18 cellular contexts compared by ENCODE assay signal in the genomic region with DNA sequence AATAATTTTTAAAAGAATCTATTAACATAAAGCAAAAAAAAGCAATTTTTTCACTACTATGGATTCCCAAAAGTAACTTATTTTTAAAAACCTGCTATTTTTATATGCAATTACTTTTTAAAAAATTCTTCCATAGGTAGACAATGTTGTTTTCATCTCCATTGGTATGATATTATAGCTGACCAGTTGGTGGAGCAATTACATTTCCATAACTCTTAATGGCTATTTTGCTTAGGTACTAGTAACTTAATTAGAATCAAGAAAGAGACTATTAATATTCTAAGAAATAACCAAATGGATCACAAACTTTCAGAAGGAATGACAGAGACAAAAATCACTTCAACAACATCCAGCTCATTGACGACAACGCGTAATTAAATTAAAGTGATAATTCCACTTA.
DNase-seq lines count a peak whose midpoint lies in the region; ATAC-seq and TF ChIP-seq lines count a peak whose summit lies in the region.
"Had no signal": no experiment of that assay in that cellular context is flagged by ENCODE, and none has a peak within 500 bp of the region (broad histone marks: within the 10 kb centered on the region; RNA-seq: fewer than 3 reads in every experiment).

No MANE protein-coding gene starts in this region.

- no peak overlapping the region for H2BK20ac ChIP-seq in IMR-90 (ENCODE audit: low read depth, low read length)

- TF ChIP-seq POLR2A in IMR-90 (IDR thresholded peaks at IDR 0.05; ENCODE audit: low read depth, low read length) (no peak), upper lobe of left lung (IDR thresholded peaks at IDR 0.05) (no peak)

- H3K27me3 ChIP-seq in BJ (ENCODE audit: control insufficient read depth, insufficient read depth, low read length) = no peaks in the 10 kb centered on the region
- peaks cover 5% of the 10 kb centered on the region for H3K27me3 ChIP-seq in IMR-90 (ENCODE audit: control insufficient read depth, insufficient read depth, low read length)
- peaks cover 20% of the 10 kb centered on the region; the same call in 1 of the 2 replicates for H3K27me3 ChIP-seq in PC-3 (ENCODE audit: low read length)
- no peaks in the 10 kb centered on the region for H3K27me3 ChIP-seq in upper lobe of left lung
- H3K27me3 ChIP-seq: BLaER1 treated with 17β-estradiol and CSF1 and Interleukin-3, amounts not matched to agents 10 nM and 100 nM; ovary had no signal

- H3K9ac ChIP-seq in IMR-90 (ENCODE audit: low read depth, low read length) (no peak overlapping the region), PC-3 (ENCODE audit: low read length) (no peak overlapping the region)
- H3K9ac ChIP-seq: BLaER1 treated with 17β-estradiol and CSF1 and Interleukin-3, amounts not matched to agents 10 nM and 100 nM had no signal

- no peak overlapping the region for H3K56ac ChIP-seq in IMR-90 (ENCODE audit: extremely low read depth, insufficient read depth, low read length)

- H3K4me1 ChIP-seq in IMR-90 (ENCODE audit: control insufficient read depth, insufficient read depth, low read length) (peaks cover 6% of the 10 kb centered on the region; the same call in 1 of the 2 replicates), PC-3 (ENCODE audit: insufficient read depth, low read length) (peaks cover 18% of the 10 kb centered on the region), upper lobe of left lung (peaks cover 0 to 34% (median 5%) of the 10 kb centered on the region in 4 donors)

- ATAC-seq in IMR-90 (ENCODE audit: low read depth) (no peak), PC-3 (no peak), GM19455 (IDR thresholded peaks at IDR 0.05; ENCODE audit: unreplicated experiment) (no peak), GM21737 (IDR thresholded peaks at IDR 0.05; ENCODE audit: unreplicated experiment) (no peak), upper lobe of left lung (ENCODE audit: low FRiP score in 2 of 2) (no peak)
- ATAC-seq: left ventricle myocardium superior, Right ventricle myocardium inferior had no signal

- H2BK15ac ChIP-seq in IMR-90 (ENCODE audit: low read depth, low read length) = no peak overlapping the region

- H2AK9ac ChIP-seq in IMR-90 (replicated peaks; ENCODE audit: low read depth, low read length, poor library complexity) = no peak overlapping the region

- TF ChIP-seq RAD21 in IMR-90 (IDR thresholded peaks at IDR 0.05; ENCODE audit: low read length) = no peak

- no peak overlapping the region for H2AFZ ChIP-seq in IMR-90 (replicated peaks; ENCODE audit: low read length, poor library complexity)
- no peak overlapping the region for H2AFZ ChIP-seq in PC-3 (ENCODE audit: low read length)

- H3K27ac ChIP-seq in IMR-90 (ENCODE audit: insufficient read depth, low read length) = no peak overlapping the region
- H3K27ac ChIP-seq in PC-3 (ENCODE audit: low read length) = no peak overlapping the region
- peak overlapping the region in 2 of 4 donors; percentile 74 to 75 for H3K27ac ChIP-seq in upper lobe of left lung
- H3K27ac ChIP-seq: BLaER1 treated with 17β-estradiol and CSF1 and Interleukin-3, amounts not matched to agents 10 nM and 100 nM; HL-60; ovary; thoracic aorta had no signal

- H3K4me2 ChIP-seq in IMR-90 (ENCODE audit: low read depth, low read length) = no peak overlapping the region
- no peak overlapping the region for H3K4me2 ChIP-seq in PC-3 (ENCODE audit: low read length)
- H3K4me2 ChIP-seq: BLaER1 treated with 17β-estradiol and CSF1 and Interleukin-3, amounts not matched to agents 10 nM and 100 nM had no signal

- H3K79me2 ChIP-seq in PC-3 (ENCODE audit: low read length) = no peaks in the 10 kb centered on the region

- TF ChIP-seq CTCF in BJ (IDR thresholded peaks at IDR 0.05; ENCODE audit: insufficient read depth, low read depth, low read length) (0 out of 2 replicates have a peak, but pooled peaks have one; percentile 3), IMR-90 (conservative IDR thresholded peaks at IDR 0.05; ENCODE audit: low read depth, low read length) (peak; percentile 16; the same call in 1 of the 2 replicates), PC-3 (conservative IDR thresholded peaks at IDR 0.05; ENCODE audit: low read depth, low read length) (peak; percentile 57), fibroblast of pulmonary artery (IDR thresholded peaks at IDR 0.05; ENCODE audit: low read length, missing control alignments) (peak; percentile 6), upper lobe of left lung (IDR thresholded peaks at IDR 0.05) (peak in 1 of 6 experiments; percentile 26)

- H3K4me3 ChIP-seq in BJ (ENCODE audit: low read depth, low read length) (no peak overlapping the region), IMR-90 (ENCODE audit: insufficient read depth, low read depth, low read length) (no peak overlapping the region), PC-3 (ENCODE audit: low read length) (no peak overlapping the region), fibroblast of pulmonary artery (replicated peaks; ENCODE audit: low read depth, low read length) (no peak overlapping the region), upper lobe of left lung (no peak overlapping the region)
- H3K4me3 ChIP-seq: BLaER1 treated with 17β-estradiol and CSF1 and Interleukin-3, amounts not matched to agents 10 nM and 100 nM; ovary; thoracic aorta had no signal

- H3K9me2 ChIP-seq in PC-3 (replicated peaks; ENCODE audit: low read length) = no peaks in the 10 kb centered on the region

- intact Hi-C loops in IMR-90 (cut with micrococcal nuclease) = loop anchor here (1.0 kb wide), 1 partner anchor 133 kb away; no protein-coding TSS in a partner anchor
- intact Hi-C loops in PC-3 (cut with micrococcal nuclease) = loop anchor here (1.0 kb wide), 1 partner anchor 133 kb away; no protein-coding TSS in a partner anchor

- no peak overlapping the region for H4K8ac ChIP-seq in IMR-90 (ENCODE audit: low read depth in 2 of 2, low read length in 2 of 2)

- no peak overlapping the region for H2BK5ac ChIP-seq in IMR-90 (ENCODE audit: low read depth, low read length, poor library complexity, severe bottlenecking)

- H2AK5ac ChIP-seq in IMR-90 (ENCODE audit: low read depth, low read length) = no peak overlapping the region

- H3K9me3 ChIP-seq in IMR-90 (ENCODE audit: control insufficient read depth, insufficient read depth, low read length) = no peaks in the 10 kb centered on the region
- no peaks in the 10 kb centered on the region for H3K9me3 ChIP-seq in PC-3 (ENCODE audit: low read length)
- H3K9me3 ChIP-seq in upper lobe of left lung = no peaks in the 10 kb centered on the region
- H3K9me3 ChIP-seq: BLaER1 treated with 17β-estradiol and CSF1 and Interleukin-3, amounts not matched to agents 10 nM and 100 nM; ovary; thoracic aorta had no signal

- H3F3A ChIP-seq in PC-3 (ENCODE audit: low read length, unreplicated experiment) = no peaks in the 10 kb centered on the region

- no peak overlapping the region for H3K14ac ChIP-seq in IMR-90 (replicated peaks; ENCODE audit: low read depth, low read length)

- POLR2A ChIA-PET in BJ (lab: Charles Lee) (no interaction called here), IMR-90 (lab: Charles Lee; ENCODE audit: unreplicated experiment) (no interaction called here), PC-3 (lab: Charles Lee; ENCODE audit: unreplicated experiment) (no interaction called here)

- in situ Hi-C loops in IMR-90 (cut with MboI; ENCODE audit: low sequenced_read_pairs) = no loop called here

- H3K36me3 ChIP-seq in BJ (ENCODE audit: control insufficient read depth, insufficient read depth, low read length) (no peaks in the 10 kb centered on the region), IMR-90 (ENCODE audit: control insufficient read depth, insufficient read depth, low read length) (no peaks in the 10 kb centered on the region), PC-3 (ENCODE audit: low read depth, low read length) (no peaks in the 10 kb centered on the region), upper lobe of left lung (no peaks in the 10 kb centered on the region)
- H3K36me3 ChIP-seq: BLaER1 treated with 17β-estradiol and CSF1 and Interleukin-3, amounts not matched to agents 10 nM and 100 nM; ovary; thoracic aorta had no signal

- DNase-seq in BJ (ENCODE audit: low read depth) = no peak
- DNase-seq in IMR-90 = no peak
- peak; percentile 30 for DNase-seq in PC-3
- DNase-seq in fibroblast of pulmonary artery (ENCODE audit: low read depth) = peak; percentile 6
- DNase-seq in SIG-M5 treated with dmso at 0.1 percent for 504 hours (lab: John Stamatoyannopoulos, UW; ENCODE audit: unreplicated experiment) = no peak
- DNase-seq in upper lobe of left lung = no peak
- DNase-seq: activated CD4-positive, CD25-positive, alpha-beta regulatory T cell treated with anti-CD3 and anti-CD28 coated beads, Interleukin-2, amount 50 U/mL, for 72 hours; activated effector memory CD4-positive, alpha-beta T cell treated with Interleukin-2 at 50 U/mL for 16 hours; amniotic stem cell; foreskin melanocyte; left ventricle myocardium superior; ovary had no signal

- H3K9me1 ChIP-seq in IMR-90 (ENCODE audit: insufficient read depth, low read length) = peaks cover 5% of the 10 kb centered on the region

- no peaks in the 10 kb centered on the region for H4K20me1 ChIP-seq in IMR-90 (ENCODE audit: insufficient read depth, low read length)
- H4K20me1 ChIP-seq in PC-3 (ENCODE audit: low read length) = no peaks in the 10 kb centered on the region
- H4K20me1 ChIP-seq: BLaER1 treated with 17β-estradiol and CSF1 and Interleukin-3, amounts not matched to agents 10 nM and 100 nM had no signal

- WGBS in IMR-90 (ENCODE audit: extremely low coverage in 2 of 2, insufficient read length in 1 of 2), 2 experiments = no CpG with 5 or more reads among the region's 3 CpGs
- 66 to 73% methylated on average over 3 of the region's 3 CpGs for WGBS in upper lobe of left lung, 2 donors

- no peak overlapping the region for H3K23ac ChIP-seq in IMR-90 (ENCODE audit: low read depth, low read length)

- BruUV-seq in IMR-90 (replicated peaks; lab: Mats Ljungman, UMichigan) (no TSS peak), PC-3 (replicated peaks; lab: Mats Ljungman, UMichigan) (no TSS peak)

- H2BK120ac ChIP-seq in IMR-90 (ENCODE audit: low read depth, low read length) = no peak overlapping the region

- CTCF ChIA-PET in BJ (lab: Yijun Ruan, JAX) = interaction anchor here (1.6 to 2.7 kb wide), 2 partner anchors 129 to 133 kb away, joined by 3 to 18 read pairs; no protein-coding TSS in a partner anchor
- CTCF ChIA-PET in IMR-90 (lab: Yijun Ruan, JAX) = interaction anchor here (0.5 to 1.2 kb wide), 2 partner anchors 171 to 908 kb away, joined by 3 to 4 read pairs; no protein-coding TSS in a partner anchor
- CTCF ChIA-PET in PC-3 (lab: Charles Lee) = interaction anchor here (0.6 to 1.2 kb wide), 2 partner anchors 133 to 306 kb away, joined by 3 to 5 read pairs; no protein-coding TSS in a partner anchor

- dilution Hi-C loops in IMR-90 (cut with HindIII; ENCODE audit: low sequenced_read_pairs, unreplicated experiment) = no loop called here

- no peak overlapping the region for H4K5ac ChIP-seq in IMR-90 (ENCODE audit: low read depth, low read length)

- no peak for TF ChIP-seq EP300 in upper lobe of left lung (IDR thresholded peaks at IDR 0.05)

- no peak overlapping the region for H4K91ac ChIP-seq in IMR-90 (ENCODE audit: insufficient read depth, low read depth, low read length)

- no peak overlapping the region for H3K18ac ChIP-seq in IMR-90 (ENCODE audit: low read depth, low read length)

- H3K4ac ChIP-seq in IMR-90 (ENCODE audit: low read depth, low read length) = no peak overlapping the region

- no peaks in the 10 kb centered on the region for H3K79me1 ChIP-seq in IMR-90 (ENCODE audit: low read depth in 1 of 2, low read length in 2 of 2)

TF ChIP-seq in IMR-90, 13 proteins besides CTCF, POLR2A, EP300 and RAD21 (continues in another document):
- no peak for TF ChIP-seq CHD1 (IDR thresholded peaks at IDR 0.05; ENCODE audit: low read depth, low read length)
- no peak for TF ChIP-seq CEBPB (IDR thresholded peaks at IDR 0.05; ENCODE audit: low read depth, low read length)

Comparison
In these comparisons a context has a peak if more than half of its experiments do, and no peak if none do; other contexts are left out.
1. DNase-seq: peak in PC-3 (single experiment) and fibroblast of pulmonary artery (single experiment); none in BJ (single experiment), IMR-90 (single experiment), SIG-M5 treated with dmso at 0.1 percent for 504 hours (single experiment) and upper lobe of left lung (0 of 2).